In the genomic region with DNA sequence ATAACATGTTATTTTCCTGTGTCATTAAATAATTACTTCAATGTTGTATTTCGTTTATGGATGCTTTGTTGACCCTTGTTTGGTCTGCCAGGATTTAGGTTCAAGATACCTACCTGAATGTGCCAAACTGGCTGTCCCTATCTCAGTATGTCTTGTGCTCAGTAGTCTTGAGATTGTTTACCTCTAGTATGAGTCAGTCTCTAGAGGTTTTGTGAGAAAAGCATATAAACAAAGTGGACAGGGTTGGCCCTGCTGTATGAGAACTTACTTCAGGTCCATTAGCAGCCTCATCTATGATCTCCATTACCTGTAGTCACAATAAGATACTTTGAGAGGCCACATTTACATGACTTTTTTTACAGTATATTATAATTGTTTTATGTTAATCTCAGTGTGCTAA, we compare ENCODE assay signal across 15 cellular contexts. TPM values are rescaled to one million over a fixed set of nuclear protein-coding genes. Genes with fewer than 3 reads are reported as not detected.
A peak's percentile ranks its signal among the peaks of the same experiment; 100 is the strongest.
DNase-seq lines count a peak whose midpoint lies in the region; ATAC-seq and TF ChIP-seq lines count a peak whose summit lies in the region.
"Had no signal": no experiment of that assay in that cellular context is flagged by ENCODE, and none has a peak within 500 bp of the region (broad histone marks: within the 10 kb centered on the region; RNA-seq: fewer than 3 reads in every experiment).

No MANE protein-coding gene starts in this region.

- H3K27ac ChIP-seq in CD8-positive, alpha-beta T cell (ENCODE audit: low read depth, low read length): no peak overlapping the region
- H3K27ac ChIP-seq in mesenchymal stem cell (ENCODE audit: low read length, poor library complexity, severe bottlenecking): no peak overlapping the region

- H2BK5ac ChIP-seq in mesenchymal stem cell (ENCODE audit: low read depth, low read length, poor library complexity, severe bottlenecking): no peak overlapping the region

- no peak overlapping the region for H4K8ac ChIP-seq in mesenchymal stem cell (ENCODE audit: low read length)

- POLR2A ChIA-PET in CD8-positive, alpha-beta T cell (lab: Charles Lee): no interaction called here

- no peak for TF ChIP-seq CTCF in CD8-positive, alpha-beta T cell (IDR thresholded peaks at IDR 0.05)
- no peak for TF ChIP-seq CTCF in fibroblast of mammary gland (conservative IDR thresholded peaks at IDR 0.05; ENCODE audit: control insufficient read depth, insufficient read depth, low read depth, low read length)

- no peaks in the 10 kb centered on the region for H3K27me3 ChIP-seq in CD8-positive, alpha-beta T cell (ENCODE audit: insufficient read depth, low read length)
- H3K27me3 ChIP-seq in mesenchymal stem cell (ENCODE audit: control insufficient read depth in 1 of 2, insufficient read depth in 1 of 2, low read length in 2 of 2): no peaks in the 10 kb centered on the region
- H3K27me3 ChIP-seq: BE2C had no signal

- no peak overlapping the region for H4K91ac ChIP-seq in mesenchymal stem cell (ENCODE audit: low read length)

- H2AFZ ChIP-seq in mesenchymal stem cell (ENCODE audit: low read depth, low read length): no peak overlapping the region
- H2AFZ ChIP-seq: GM23338 had no signal

- no peak for DNase-seq in CD8-positive, alpha-beta T cell
- DNase-seq in M059J (ENCODE audit: low read depth) (peak; percentile 26), fibroblast of mammary gland (ENCODE audit: low read depth) (peak; percentile 7), mesenchymal stem cell (peak; percentile 60), inferior parietal cortex (ENCODE audit: extremely low spot score) (no peak)
- DNase-seq in stimulated activated CD4-positive, alpha-beta T cell treated with anti-CD3 and anti-CD28 coated beads, Interleukin-4, amount 100 ng/mL, for 1 hour: no peak
- DNase-seq: BE2C; C1 segment of cervical spinal cord; Caco-2; CD4-positive, CD25-positive, alpha-beta regulatory T cell; GDM1; HCEC 1CT had no signal

- intact Hi-C loops in CD8-positive, alpha-beta T cell (cut with DNase I, micrococcal nuclease): no loop called here

- no peak overlapping the region for H2BK12ac ChIP-seq in mesenchymal stem cell (ENCODE audit: low read length in 2 of 2)

- peaks cover 15% of the 10 kb centered on the region for H3K79me1 ChIP-seq in mesenchymal stem cell (replicated peaks; ENCODE audit: low read length, poor library complexity, severe bottlenecking)

- H2BK120ac ChIP-seq in mesenchymal stem cell (ENCODE audit: low read depth, low read length): no peak overlapping the region

- H3K36me3 ChIP-seq in CD8-positive, alpha-beta T cell (ENCODE audit: insufficient read depth, low read length): peaks cover 35% of the 10 kb centered on the region
- peaks cover 28 to 64% of the 10 kb centered on the region in 2 experiments for H3K36me3 ChIP-seq in mesenchymal stem cell (ENCODE audit: control insufficient read depth in 1 of 2, insufficient read depth in 2 of 2, low read depth in 1 of 2, low read length in 2 of 2)

- no peak overlapping the region for H3K4me2 ChIP-seq in mesenchymal stem cell (ENCODE audit: low read length, poor library complexity, severe bottlenecking)
- H3K4me2 ChIP-seq: GM23338 had no signal

- no peak overlapping the region for H3K4ac ChIP-seq in mesenchymal stem cell (ENCODE audit: low read depth in 1 of 2, low read length in 2 of 2)

- peaks cover 11% of the 10 kb centered on the region for H3K4me1 ChIP-seq in CD8-positive, alpha-beta T cell (ENCODE audit: insufficient read depth, low read length)
- peaks cover 6% of the 10 kb centered on the region for H3K4me1 ChIP-seq in mesenchymal stem cell (ENCODE audit: control insufficient read depth, insufficient read depth, low read depth, low read length)
- H3K4me1 ChIP-seq: BE2C, Caco-2 had no signal

- H3K27me3 Mint-ChIP-seq in CD8-positive, alpha-beta T cell (ENCODE audit: low read depth): no peaks in the 10 kb centered on the region
- H3K27me3 Mint-ChIP-seq: CD4-positive, CD25-positive, alpha-beta regulatory T cell had no signal

- no peaks in the 10 kb centered on the region for H3K9me3 ChIP-seq in CD8-positive, alpha-beta T cell (ENCODE audit: low read length)
- H3K9me3 ChIP-seq in mesenchymal stem cell (ENCODE audit: control insufficient read depth, low read length): no peaks in the 10 kb centered on the region
- H3K9me3 ChIP-seq: BE2C, Caco-2 had no signal

- H3K23ac ChIP-seq in mesenchymal stem cell (ENCODE audit: low read length in 2 of 2): no peak overlapping the region

- no peak overlapping the region for H2AK5ac ChIP-seq in mesenchymal stem cell (ENCODE audit: low read length, severe bottlenecking)

- ATAC-seq in CD8-positive, alpha-beta T cell: no peak
- ATAC-seq in HG03521 (IDR thresholded peaks at IDR 0.05; ENCODE audit: unreplicated experiment): no peak
- ATAC-seq: GM23338, HepG2 had no signal

- peak overlapping the region; percentile 45 for H3K27ac Mint-ChIP-seq in CD8-positive, alpha-beta T cell
- H3K27ac Mint-ChIP-seq: GM23338 had no signal

- no peak overlapping the region for H3K4me3 ChIP-seq in CD8-positive, alpha-beta T cell (ENCODE audit: low read depth, low read length)
- H3K4me3 ChIP-seq in fibroblast of mammary gland (ENCODE audit: control insufficient read depth, low read depth, low read length): no peak overlapping the region
- no peak overlapping the region for H3K4me3 ChIP-seq in mesenchymal stem cell (ENCODE audit: insufficient read depth in 1 of 2, low read depth in 1 of 2, low read length in 2 of 2)
- H3K4me3 ChIP-seq: GM23338 had no signal

- H3K9me3 Mint-ChIP-seq in CD8-positive, alpha-beta T cell: no peaks in the 10 kb centered on the region
- H3K9me3 Mint-ChIP-seq: CD4-positive, CD25-positive, alpha-beta regulatory T cell; GM23338 had no signal

- peaks cover 69% of the 10 kb centered on the region for H3K36me3 Mint-ChIP-seq in CD8-positive, alpha-beta T cell

- H3K4me1 Mint-ChIP-seq in CD8-positive, alpha-beta T cell (ENCODE audit: low read depth): peaks cover 11% of the 10 kb centered on the region

- no peak overlapping the region for H3K18ac ChIP-seq in mesenchymal stem cell (ENCODE audit: low read depth in 1 of 2, low read length in 2 of 2)

- no peak overlapping the region for H3K9ac ChIP-seq in mesenchymal stem cell (ENCODE audit: low read length)

- no peak overlapping the region for H3K14ac ChIP-seq in mesenchymal stem cell (ENCODE audit: low read length in 2 of 2)

- H2BK15ac ChIP-seq in mesenchymal stem cell (ENCODE audit: low read depth, poor library complexity, severe bottlenecking): no peak overlapping the region

- WGBS in mesenchymal stem cell: 95% methylated on average over 1 of the region's 1 CpG

- H3K4me3 Mint-ChIP-seq in CD8-positive, alpha-beta T cell: no peak overlapping the region
- H3K4me3 Mint-ChIP-seq: CD4-positive, CD25-positive, alpha-beta regulatory T cell; GM23338 had no signal

- CTCF ChIA-PET in CD8-positive, alpha-beta T cell (lab: Charles Lee): no interaction called here

RNA-seq across cellular contexts. Expression of gene DDX18, which starts 17.8 kb away (rescaled TPM):
- 100 to 1,000 TPM; 124 to 129 TPM for total RNA-seq in CD8-positive, alpha-beta T cell
- total RNA-seq in M059J (2014; rRNA removed; shearing (Covaris generic)): 49.1 and 56.4 TPM in 2 replicates
- polyA plus RNA-seq in mesenchymal stem cell (2013, experiment 1 of 2): 42.0 TPM
- polyA plus RNA-seq in mesenchymal stem cell (2013, experiment 2 of 2): 43.3 TPM

Comparison
In these comparisons a context has a peak if more than half of its experiments do, and no peak if none do; other contexts are left out.
1. DNase-seq: peak in M059J (single experiment), fibroblast of mammary gland (single experiment) and mesenchymal stem cell (single experiment); none in CD8-positive, alpha-beta T cell (0 of 7), stimulated activated CD4-positive, alpha-beta T cell treated with anti-CD3 and anti-CD28 coated beads, Interleukin-4, amount 100 ng/mL, for 1 hour (single experiment) and inferior parietal cortex (single experiment).